1 cellular context compared by ENCODE assay signal in genomic region chr4:110184124-110184790, GRCh38.
A peak's percentile ranks its signal among the peaks of the same experiment; 100 is the strongest.
TF ChIP-seq lines count a peak whose summit lies in the region.

No MANE protein-coding gene starts in this region.

TF ChIP-seq in K562, 482 proteins besides CTCF, POLR2A, EP300 and RAD21 (continued from another document):
- TF ChIP-seq ZNF133 (CRISPR knock-in tag; IDR thresholded peaks at IDR 0.05) (no peak), SRSF1 (IDR thresholded peaks at IDR 0.05; ENCODE audit: low read depth, low read length) (no peak), SPI1 (IDR thresholded peaks at IDR 0.05; ENCODE audit: borderline replicate concordance, low read depth, low read length) (peak; percentile 73; the same call in 1 of the 2 replicates), ZBTB33 (CRISPR knock-in tag; IDR thresholded peaks at IDR 0.05) (no peak), SRF (CRISPR knock-in tag; IDR thresholded peaks at IDR 0.05) (no peak), ZNF121 (CRISPR knock-in tag; conservative IDR thresholded peaks at IDR 0.05) (no peak), EZH2 (IDR thresholded peaks at IDR 0.05; ENCODE audit: borderline replicate concordance, low read depth, low read length) (no peak), FOXK2 (conservative IDR thresholded peaks at IDR 0.05 in 1 of 2, IDR thresholded peaks at IDR 0.05 in 1 of 2; ENCODE audit: low read depth in 2 of 2) (no peak), FOS (IDR thresholded peaks at IDR 0.05; ENCODE audit: extremely low read depth, insufficient read length) (no peak), ZNF318 (IDR thresholded peaks at IDR 0.05; ENCODE audit: borderline replicate concordance in 1 of 2, low read depth in 1 of 2) (no peak), SAFB (IDR thresholded peaks at IDR 0.05; ENCODE audit: borderline replicate concordance, low read depth, low read length) (no peak), DMBX1 (CRISPR knock-in tag; IDR thresholded peaks at IDR 0.05; ENCODE audit: borderline replicate concordance) (no peak), ZNF253 (CRISPR knock-in tag; conservative IDR thresholded peaks at IDR 0.05) (no peak), ZBTB1 (CRISPR knock-in tag; IDR thresholded peaks at IDR 0.05; ENCODE audit: borderline replicate concordance, low read depth) (no peak), NFE2L1 (tag; IDR thresholded peaks at IDR 0.05; ENCODE audit: borderline replicate concordance, low read depth) (no peak), ETS2 (tag; IDR thresholded peaks at IDR 0.05; ENCODE audit: borderline replicate concordance, poor library complexity, severe bottlenecking) (no peak), ILK (tag; IDR thresholded peaks at IDR 0.05; ENCODE audit: borderline replicate concordance, low read depth) (no peak), MEIS2 (IDR thresholded peaks at IDR 0.05; ENCODE audit: partially characterized antibody) (peak; percentile 23), ZNF232 (CRISPR knock-in tag; IDR thresholded peaks at IDR 0.05) (no peak), L3MBTL2 (IDR thresholded peaks at IDR 0.05) (no peak), ZNF445 (CRISPR knock-in tag; IDR thresholded peaks at IDR 0.05; ENCODE audit: low read depth) (no peak), GATAD2A (IDR thresholded peaks at IDR 0.05) (no peak), RFX1 (IDR thresholded peaks at IDR 0.05) (no peak), SIN3B (IDR thresholded peaks at IDR 0.05; ENCODE audit: low read depth) (no peak), SOX6 (IDR thresholded peaks at IDR 0.05) (peak; percentile 72), KDM1A (IDR thresholded peaks at IDR 0.05) (peak in 1 of 2 experiments; percentile 16; a peak in 1 of 4 replicates), ZNF174 (CRISPR knock-in tag; IDR thresholded peaks at IDR 0.05) (no peak), ZNF75A (CRISPR knock-in tag; IDR thresholded peaks at IDR 0.05) (no peak), MBD1 (CRISPR knock-in tag; IDR thresholded peaks at IDR 0.05) (no peak), THRA (IDR thresholded peaks at IDR 0.05) (no peak), ADNP (tag; IDR thresholded peaks at IDR 0.05) (no peak), FOSL1 (tag; conservative IDR thresholded peaks at IDR 0.05) (no peak), ZNF398 (CRISPR knock-in tag; IDR thresholded peaks at IDR 0.05) (no peak), TCFL5 (CRISPR knock-in tag; conservative IDR thresholded peaks at IDR 0.05) (no peak), ZNF212 (CRISPR knock-in tag; IDR thresholded peaks at IDR 0.05) (no peak), ZNF316 (IDR thresholded peaks at IDR 0.05) (no peak)
